Comparison of ENCODE assay signal across 1 cellular context in genomic region chr2:15563227-15564100, GRCh38.
TF ChIP-seq lines count a peak whose summit lies in the region.

No MANE protein-coding gene starts in this region.

TF ChIP-seq in K562, 482 proteins besides CTCF, POLR2A, EP300 and RAD21 (continues in another document):
- TF ChIP-seq, protein P1, sequence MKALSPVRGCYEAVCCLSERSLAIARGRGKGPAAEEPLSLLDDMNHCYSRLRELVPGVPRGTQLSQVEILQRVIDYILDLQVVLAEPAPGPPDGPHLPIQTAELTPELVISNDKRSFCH (CRISPR knock-in tag; IDR thresholded peaks at IDR 0.05) = no peak
- TF ChIP-seq, protein P1 (tag; IDR thresholded peaks at IDR 0.05) = no peak
- TF ChIP-seq PKNOX1 (IDR thresholded peaks at IDR 0.05) (peak; percentile 7; the same call in 1 of the 2 replicates), ZNF24 (IDR thresholded peaks at IDR 0.05) (peak; percentile 56; the same call in 1 of the 2 replicates), E2F4 (CRISPR knock-in tag; IDR thresholded peaks at IDR 0.05; ENCODE audit: low read depth) (no peak), ZNF766 (CRISPR knock-in tag; conservative IDR thresholded peaks at IDR 0.05) (0 out of 2 replicates have a peak, but pooled peaks have one; percentile 21), SOX6 (IDR thresholded peaks at IDR 0.05) (peak; percentile 59), PTTG1 (tag; IDR thresholded peaks at IDR 0.05; ENCODE audit: low read depth) (0 out of 2 replicates have a peak, but pooled peaks have one; percentile 19), JUND (IDR thresholded peaks at IDR 0.05; ENCODE audit: borderline replicate concordance, low read depth, low read length) (0 out of 2 replicates have a peak, but pooled peaks have one; percentile 35), JUND (tag; IDR thresholded peaks at IDR 0.05; ENCODE audit: borderline replicate concordance, low read depth, low read length) (no peak), ILF3 (IDR thresholded peaks at IDR 0.05; ENCODE audit: borderline replicate concordance) (no peak), CTBP1 (IDR thresholded peaks at IDR 0.05; ENCODE audit: borderline replicate concordance) (peak; percentile 85), TRIM24 (IDR thresholded peaks at IDR 0.05) (peak; percentile 68 to 71; a peak in 3 of 4 replicates), HOXB6 (CRISPR knock-in tag; IDR thresholded peaks at IDR 0.05; ENCODE audit: borderline replicate concordance) (no peak), ATF3 (IDR thresholded peaks at IDR 0.05) (peak; percentile 73), ATF3 (CRISPR knock-in tag; conservative IDR thresholded peaks at IDR 0.05) (no peak), FUS (optimal IDR thresholded peaks at IDR 0.05; ENCODE audit: low read depth, low read length) (no peak), HDAC8 (tag; IDR thresholded peaks at IDR 0.05) (0 out of 2 replicates have a peak, but pooled peaks have one; percentile 52), RCOR1 (IDR thresholded peaks at IDR 0.05; ENCODE audit: borderline replicate concordance in 1 of 2, low read depth in 2 of 2, low read length in 2 of 2) (0 out of 4 replicates have a peak, but pooled peaks of 1 of the 2 experiments have one; percentile 38), MECOM (CRISPR knock-in tag; IDR thresholded peaks at IDR 0.05) (0 out of 2 replicates have a peak, but pooled peaks have one; percentile 67), KDM4B (IDR thresholded peaks at IDR 0.05; ENCODE audit: borderline replicate concordance in 2 of 2, low read depth in 1 of 2) (no peak), ZNF584 (CRISPR knock-in tag; IDR thresholded peaks at IDR 0.05; ENCODE audit: low read depth) (peak; percentile 52; the same call in 1 of the 2 replicates), IRF9 (tag; IDR thresholded peaks at IDR 0.05) (peak; percentile 35; the same call in 1 of the 2 replicates), MYC (IDR thresholded peaks at IDR 0.05; ENCODE audit: low read depth, low read length) (peak; percentile 77; the same call in 1 of the 2 replicates), MYC (CRISPR knock-in tag; IDR thresholded peaks at IDR 0.05; ENCODE audit: borderline replicate concordance, low read depth) (no peak), KDM5B (IDR thresholded peaks at IDR 0.05; ENCODE audit: insufficient replicate concordance, low read depth, low read length) (no peak), ELF2 (CRISPR knock-in tag; IDR thresholded peaks at IDR 0.05) (no peak), ZNF316 (IDR thresholded peaks at IDR 0.05) (no peak), KLF13 (tag; IDR thresholded peaks at IDR 0.05; ENCODE audit: borderline replicate concordance, low read depth) (0 out of 2 replicates have a peak, but pooled peaks have one; percentile 30), CXXC5 (CRISPR knock-in tag; IDR thresholded peaks at IDR 0.05) (peak; percentile 66), EP400 (IDR thresholded peaks at IDR 0.05) (peak; percentile 36; the same call in 1 of the 2 replicates), ZEB2 (IDR thresholded peaks at IDR 0.05) (0 out of 2 replicates have a peak, but pooled peaks have one; percentile 14), NR2C2 (CRISPR knock-in tag; IDR thresholded peaks at IDR 0.05) (no peak), NR2C2 (tag; IDR thresholded peaks at IDR 0.05) (0 out of 2 replicates have a peak, but pooled peaks have one; percentile 14), FOXO4 (CRISPR knock-in tag; IDR thresholded peaks at IDR 0.05) (no peak), ZNF121 (CRISPR knock-in tag; conservative IDR thresholded peaks at IDR 0.05) (no peak), ZNF133 (CRISPR knock-in tag; IDR thresholded peaks at IDR 0.05) (no peak), CEBPG (CRISPR knock-in tag; IDR thresholded peaks at IDR 0.05) (peak; percentile 89), CEBPG (tag; conservative IDR thresholded peaks at IDR 0.05 in 1 of 2, IDR thresholded peaks at IDR 0.05 in 1 of 2) (peak; percentile 81 to 95), XRCC5 (IDR thresholded peaks at IDR 0.05; ENCODE audit: low read depth, low read length) (no peak), L3MBTL2 (IDR thresholded peaks at IDR 0.05) (peak; percentile 75), DMBX1 (CRISPR knock-in tag; IDR thresholded peaks at IDR 0.05; ENCODE audit: borderline replicate concordance) (peak; percentile 65; the same call in 1 of the 2 replicates), SMARCA4 (IDR thresholded peaks at IDR 0.05) (peak; percentile 22; the same call in 1 of the 2 replicates), PHF21A (IDR thresholded peaks at IDR 0.05; ENCODE audit: borderline replicate concordance, low read depth) (no peak)
- TF ChIP-seq, protein P2, sequence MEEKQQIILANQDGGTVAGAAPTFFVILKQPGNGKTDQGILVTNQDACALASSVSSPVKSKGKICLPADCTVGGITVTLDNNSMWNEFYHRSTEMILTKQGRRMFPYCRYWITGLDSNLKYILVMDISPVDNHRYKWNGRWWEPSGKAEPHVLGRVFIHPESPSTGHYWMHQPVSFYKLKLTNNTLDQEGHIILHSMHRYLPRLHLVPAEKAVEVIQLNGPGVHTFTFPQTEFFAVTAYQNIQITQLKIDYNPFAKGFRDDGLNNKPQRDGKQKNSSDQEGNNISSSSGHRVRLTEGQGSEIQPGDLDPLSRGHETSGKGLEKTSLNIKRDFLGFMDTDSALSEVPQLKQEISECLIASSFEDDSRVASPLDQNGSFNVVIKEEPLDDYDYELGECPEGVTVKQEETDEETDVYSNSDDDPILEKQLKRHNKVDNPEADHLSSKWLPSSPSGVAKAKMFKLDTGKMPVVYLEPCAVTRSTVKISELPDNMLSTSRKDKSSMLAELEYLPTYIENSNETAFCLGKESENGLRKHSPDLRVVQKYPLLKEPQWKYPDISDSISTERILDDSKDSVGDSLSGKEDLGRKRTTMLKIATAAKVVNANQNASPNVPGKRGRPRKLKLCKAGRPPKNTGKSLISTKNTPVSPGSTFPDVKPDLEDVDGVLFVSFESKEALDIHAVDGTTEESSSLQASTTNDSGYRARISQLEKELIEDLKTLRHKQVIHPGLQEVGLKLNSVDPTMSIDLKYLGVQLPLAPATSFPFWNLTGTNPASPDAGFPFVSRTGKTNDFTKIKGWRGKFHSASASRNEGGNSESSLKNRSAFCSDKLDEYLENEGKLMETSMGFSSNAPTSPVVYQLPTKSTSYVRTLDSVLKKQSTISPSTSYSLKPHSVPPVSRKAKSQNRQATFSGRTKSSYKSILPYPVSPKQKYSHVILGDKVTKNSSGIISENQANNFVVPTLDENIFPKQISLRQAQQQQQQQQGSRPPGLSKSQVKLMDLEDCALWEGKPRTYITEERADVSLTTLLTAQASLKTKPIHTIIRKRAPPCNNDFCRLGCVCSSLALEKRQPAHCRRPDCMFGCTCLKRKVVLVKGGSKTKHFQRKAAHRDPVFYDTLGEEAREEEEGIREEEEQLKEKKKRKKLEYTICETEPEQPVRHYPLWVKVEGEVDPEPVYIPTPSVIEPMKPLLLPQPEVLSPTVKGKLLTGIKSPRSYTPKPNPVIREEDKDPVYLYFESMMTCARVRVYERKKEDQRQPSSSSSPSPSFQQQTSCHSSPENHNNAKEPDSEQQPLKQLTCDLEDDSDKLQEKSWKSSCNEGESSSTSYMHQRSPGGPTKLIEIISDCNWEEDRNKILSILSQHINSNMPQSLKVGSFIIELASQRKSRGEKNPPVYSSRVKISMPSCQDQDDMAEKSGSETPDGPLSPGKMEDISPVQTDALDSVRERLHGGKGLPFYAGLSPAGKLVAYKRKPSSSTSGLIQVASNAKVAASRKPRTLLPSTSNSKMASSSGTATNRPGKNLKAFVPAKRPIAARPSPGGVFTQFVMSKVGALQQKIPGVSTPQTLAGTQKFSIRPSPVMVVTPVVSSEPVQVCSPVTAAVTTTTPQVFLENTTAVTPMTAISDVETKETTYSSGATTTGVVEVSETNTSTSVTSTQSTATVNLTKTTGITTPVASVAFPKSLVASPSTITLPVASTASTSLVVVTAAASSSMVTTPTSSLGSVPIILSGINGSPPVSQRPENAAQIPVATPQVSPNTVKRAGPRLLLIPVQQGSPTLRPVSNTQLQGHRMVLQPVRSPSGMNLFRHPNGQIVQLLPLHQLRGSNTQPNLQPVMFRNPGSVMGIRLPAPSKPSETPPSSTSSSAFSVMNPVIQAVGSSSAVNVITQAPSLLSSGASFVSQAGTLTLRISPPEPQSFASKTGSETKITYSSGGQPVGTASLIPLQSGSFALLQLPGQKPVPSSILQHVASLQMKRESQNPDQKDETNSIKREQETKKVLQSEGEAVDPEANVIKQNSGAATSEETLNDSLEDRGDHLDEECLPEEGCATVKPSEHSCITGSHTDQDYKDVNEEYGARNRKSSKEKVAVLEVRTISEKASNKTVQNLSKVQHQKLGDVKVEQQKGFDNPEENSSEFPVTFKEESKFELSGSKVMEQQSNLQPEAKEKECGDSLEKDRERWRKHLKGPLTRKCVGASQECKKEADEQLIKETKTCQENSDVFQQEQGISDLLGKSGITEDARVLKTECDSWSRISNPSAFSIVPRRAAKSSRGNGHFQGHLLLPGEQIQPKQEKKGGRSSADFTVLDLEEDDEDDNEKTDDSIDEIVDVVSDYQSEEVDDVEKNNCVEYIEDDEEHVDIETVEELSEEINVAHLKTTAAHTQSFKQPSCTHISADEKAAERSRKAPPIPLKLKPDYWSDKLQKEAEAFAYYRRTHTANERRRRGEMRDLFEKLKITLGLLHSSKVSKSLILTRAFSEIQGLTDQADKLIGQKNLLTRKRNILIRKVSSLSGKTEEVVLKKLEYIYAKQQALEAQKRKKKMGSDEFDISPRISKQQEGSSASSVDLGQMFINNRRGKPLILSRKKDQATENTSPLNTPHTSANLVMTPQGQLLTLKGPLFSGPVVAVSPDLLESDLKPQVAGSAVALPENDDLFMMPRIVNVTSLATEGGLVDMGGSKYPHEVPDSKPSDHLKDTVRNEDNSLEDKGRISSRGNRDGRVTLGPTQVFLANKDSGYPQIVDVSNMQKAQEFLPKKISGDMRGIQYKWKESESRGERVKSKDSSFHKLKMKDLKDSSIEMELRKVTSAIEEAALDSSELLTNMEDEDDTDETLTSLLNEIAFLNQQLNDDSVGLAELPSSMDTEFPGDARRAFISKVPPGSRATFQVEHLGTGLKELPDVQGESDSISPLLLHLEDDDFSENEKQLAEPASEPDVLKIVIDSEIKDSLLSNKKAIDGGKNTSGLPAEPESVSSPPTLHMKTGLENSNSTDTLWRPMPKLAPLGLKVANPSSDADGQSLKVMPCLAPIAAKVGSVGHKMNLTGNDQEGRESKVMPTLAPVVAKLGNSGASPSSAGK (IDR thresholded peaks at IDR 0.05) = peak; percentile 62
